In the genomic region with DNA sequence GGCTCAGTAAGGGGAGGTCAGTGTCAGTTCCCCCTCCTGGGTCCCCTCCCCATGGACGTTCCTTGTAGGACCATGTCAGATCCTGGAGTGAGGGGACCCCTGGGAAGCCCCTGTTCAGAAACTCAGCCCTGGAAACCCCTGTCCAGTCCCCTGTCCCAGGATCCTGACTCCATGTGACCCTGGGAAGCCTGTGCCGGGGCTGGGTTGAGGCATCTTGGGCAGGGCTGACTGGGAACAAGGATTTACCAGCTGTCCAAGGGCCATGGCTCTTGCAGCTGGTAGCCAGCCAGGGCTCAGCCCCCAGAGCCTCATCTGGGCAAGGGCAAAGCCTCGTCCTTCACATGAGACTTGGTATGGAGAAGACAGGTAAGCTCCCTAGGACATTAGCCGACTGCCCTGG, we compare ENCODE assay signal across 25 cellular contexts. TPM values are rescaled to one million over a fixed set of nuclear protein-coding genes. Genes with fewer than 3 reads are reported as not detected.
DNase-seq lines count a peak whose midpoint lies in the region; ATAC-seq and TF ChIP-seq lines count a peak whose summit lies in the region.
"Had no signal": no experiment of that assay in that cellular context is flagged by ENCODE, and none has a peak within 500 bp of the region (broad histone marks: within the 10 kb centered on the region; RNA-seq: fewer than 3 reads in every experiment).

No MANE protein-coding gene starts in this region.

- POLR2A ChIA-PET in activated CD4-positive, alpha-beta memory T cell treated with anti-CD3 and anti-CD28 coated beads for 36 hours (lab: Charles Lee), result no interaction called here
- POLR2A ChIA-PET in activated CD4-positive, alpha-beta memory T cell treated with anti-CD3 and anti-CD28 coated beads, Interleukin-2, amount 10 ng/mL, durations not matched to agents 7 days and 5 days (lab: Charles Lee), result no interaction called here

- no peaks in the 10 kb centered on the region for H3K9me3 ChIP-seq in stomach
- H3K9me3 ChIP-seq: A549; BE2C; BLaER1 treated with 17β-estradiol and CSF1 and Interleukin-3, amounts not matched to agents 10 nM and 100 nM had no signal

- H3K4me1 Mint-ChIP-seq in activated CD4-positive, alpha-beta memory T cell treated with anti-CD3 and anti-CD28 coated beads for 36 hours (ENCODE audit: low read depth), result peaks cover 3% of the 10 kb centered on the region
- H3K4me1 Mint-ChIP-seq in activated CD4-positive, alpha-beta memory T cell treated with anti-CD3 and anti-CD28 coated beads, Interleukin-2, amount 10 ng/mL, durations not matched to agents 7 days and 5 days, result peaks cover 4% of the 10 kb centered on the region
- H3K4me1 Mint-ChIP-seq: H9 had no signal

- TF ChIP-seq POLR2A in stomach (IDR thresholded peaks at IDR 0.05), result no peak

- no peaks in the 10 kb centered on the region for H3K9me3 Mint-ChIP-seq in activated CD4-positive, alpha-beta memory T cell treated with anti-CD3 and anti-CD28 coated beads for 36 hours
- no peaks in the 10 kb centered on the region for H3K9me3 Mint-ChIP-seq in activated CD4-positive, alpha-beta memory T cell treated with anti-CD3 and anti-CD28 coated beads, Interleukin-2, amount 10 ng/mL, durations not matched to agents 7 days and 5 days
- H3K9me3 Mint-ChIP-seq: CD4-positive, alpha-beta T cell; CD8-positive, alpha-beta memory T cell; GM23338 had no signal

- intact Hi-C loops in activated CD4-positive, alpha-beta memory T cell treated with anti-CD3 and anti-CD28 coated beads for 36 hours (cut with micrococcal nuclease), result no loop called here
- intact Hi-C loops in stomach (cut with DNase I; ENCODE audit: low total_unique reads), result no loop called here

- no peak overlapping the region for H3K4me3 ChIP-seq in stomach
- H3K4me3 ChIP-seq: A549; BLaER1 treated with 17β-estradiol and CSF1 and Interleukin-3, amounts not matched to agents 10 nM and 100 nM; GM12878; GM23338 had no signal

- ATAC-seq in left lobe of liver (no peak), GM21529 (IDR thresholded peaks at IDR 0.05; ENCODE audit: unreplicated experiment) (no peak)
- ATAC-seq: A549, GM12878, GM23338, HCT116 had no signal

- 43 to 62% (median 52%) methylated on average over 3 to 4 of the region's 4 CpGs for WGBS in stomach, 5 donors

- H3K27me3 ChIP-seq in stomach, result peaks cover 0 to 30% (median 0%) of the 10 kb centered on the region in 3 donors
- H3K27me3 ChIP-seq: BLaER1 treated with 17β-estradiol and CSF1 and Interleukin-3, amounts not matched to agents 10 nM and 100 nM had no signal

- H3K4me1 ChIP-seq in stomach, result peaks cover 0 to 4% (median 0%) of the 10 kb centered on the region in 4 donors
- H3K4me1 ChIP-seq: A549, BE2C had no signal

- no peak for TF ChIP-seq EP300 in stomach (IDR thresholded peaks at IDR 0.05)

- peak; percentile 4 for DNase-seq in activated CD4-positive, alpha-beta memory T cell treated with anti-CD3 and anti-CD28 coated beads for 36 hours
- no peak for DNase-seq in activated CD4-positive, alpha-beta memory T cell treated with anti-CD3 and anti-CD28 coated beads, Interleukin-2, amount 10 ng/mL, durations not matched to agents 7 days and 5 days
- peak; percentile 19 for DNase-seq in NCI-H69 (lab: John Stamatoyannopoulos, UW)
- DNase-seq in left lobe of liver (ENCODE audit: low spot score), result peak; percentile 33
- peak; percentile 9 for DNase-seq in stomach
- no peak for DNase-seq in dedifferentiated amniotic fluid mesenchymal stem cell (ENCODE audit: extremely low spot score)
- DNase-seq: 8988T; ACHN; AML-193; BE2C; CD8-positive, alpha-beta memory T cell; DMS 273 treated with DMSO at 0.1 percent for 48 hours; DMS79; EL; GDM1; H9 had no signal

- H3K36me3 ChIP-seq in stomach, result no peaks in the 10 kb centered on the region
- H3K36me3 ChIP-seq: BE2C; BLaER1 treated with 17β-estradiol and CSF1 and Interleukin-3, amounts not matched to agents 10 nM and 100 nM had no signal

- no peaks in the 10 kb centered on the region for H3K36me3 Mint-ChIP-seq in activated CD4-positive, alpha-beta memory T cell treated with anti-CD3 and anti-CD28 coated beads for 36 hours
- no peaks in the 10 kb centered on the region for H3K36me3 Mint-ChIP-seq in activated CD4-positive, alpha-beta memory T cell treated with anti-CD3 and anti-CD28 coated beads, Interleukin-2, amount 10 ng/mL, durations not matched to agents 7 days and 5 days (ENCODE audit: low read depth)
- H3K36me3 Mint-ChIP-seq: CD14-positive monocyte had no signal

- no peak overlapping the region for H3K4me3 Mint-ChIP-seq in activated CD4-positive, alpha-beta memory T cell treated with anti-CD3 and anti-CD28 coated beads for 36 hours
- H3K4me3 Mint-ChIP-seq in activated CD4-positive, alpha-beta memory T cell treated with anti-CD3 and anti-CD28 coated beads, Interleukin-2, amount 10 ng/mL, durations not matched to agents 7 days and 5 days, result no peak overlapping the region
- H3K4me3 Mint-ChIP-seq: CD14-positive monocyte; CD4-positive, alpha-beta T cell; CD8-positive, alpha-beta memory T cell; GM23338; H9 had no signal

- H3K27ac Mint-ChIP-seq in activated CD4-positive, alpha-beta memory T cell treated with anti-CD3 and anti-CD28 coated beads for 36 hours, result no peak overlapping the region
- no peak overlapping the region for H3K27ac Mint-ChIP-seq in activated CD4-positive, alpha-beta memory T cell treated with anti-CD3 and anti-CD28 coated beads, Interleukin-2, amount 10 ng/mL, durations not matched to agents 7 days and 5 days
- H3K27ac Mint-ChIP-seq: CD4-positive, alpha-beta T cell; GM23338; H9 had no signal

- TF ChIP-seq CTCF in stomach (IDR thresholded peaks at IDR 0.05), result no peak

- H3K27ac ChIP-seq in stomach, result no peak overlapping the region
- H3K27ac ChIP-seq: A549; BLaER1 treated with 17β-estradiol and CSF1 and Interleukin-3, amounts not matched to agents 10 nM and 100 nM had no signal

- peaks cover 9% of the 10 kb centered on the region for H3K27me3 Mint-ChIP-seq in activated CD4-positive, alpha-beta memory T cell treated with anti-CD3 and anti-CD28 coated beads for 36 hours
- peaks cover 29% of the 10 kb centered on the region for H3K27me3 Mint-ChIP-seq in activated CD4-positive, alpha-beta memory T cell treated with anti-CD3 and anti-CD28 coated beads, Interleukin-2, amount 10 ng/mL, durations not matched to agents 7 days and 5 days

- CTCF ChIA-PET in activated CD4-positive, alpha-beta memory T cell treated with anti-CD3 and anti-CD28 coated beads for 36 hours (lab: Charles Lee), result interaction anchor here (0.7 to 1.1 kb wide), 3 partner anchors 36 to 50 kb away, joined by 3 to 5 read pairs (median 3); no protein-coding TSS in a partner anchor
- CTCF ChIA-PET in activated CD4-positive, alpha-beta memory T cell treated with anti-CD3 and anti-CD28 coated beads, Interleukin-2, amount 10 ng/mL, durations not matched to agents 7 days and 5 days (lab: Charles Lee), result no interaction called here

RNA-seq across cellular contexts. Expression of gene CEACAM4, which starts 25.1 kb away (rescaled TPM):
- total RNA-seq in activated CD4-positive, alpha-beta memory T cell treated with anti-CD3 and anti-CD28 coated beads for 36 hours, result not detected
- total RNA-seq in activated CD4-positive, alpha-beta memory T cell treated with anti-CD3 and anti-CD28 coated beads, Interleukin-2, amount 10 ng/mL, durations not matched to agents 7 days and 5 days, result not detected
- 0.25 TPM for total RNA-seq in left lobe of liver
- total RNA-seq in stomach, result 1 to 10 TPM in 2 of 5 donors, not detected in 3; 1.8 to 8.3 TPM
- under 1 TPM in 2 of 3 donors, not detected in 1; 0.63 to 0.92 TPM for polyA plus RNA-seq in stomach
- total RNA-seq: CD8-positive, alpha-beta memory T cell; GM12878; GM23338; H4; H9 had no signal
- polyA plus RNA-seq: A549; CD8-positive, alpha-beta memory T cell; GM12878; GM23338 had no signal

RNA-seq across cellular contexts. Expression of gene CEACAM21, which starts 25.8 kb away (rescaled TPM):
- total RNA-seq in activated CD4-positive, alpha-beta memory T cell treated with anti-CD3 and anti-CD28 coated beads for 36 hours, result 10 to 100 TPM; 40.8 to 40.9 TPM
- 10 to 100 TPM; 77.0 to 77.8 TPM for total RNA-seq in activated CD4-positive, alpha-beta memory T cell treated with anti-CD3 and anti-CD28 coated beads, Interleukin-2, amount 10 ng/mL, durations not matched to agents 7 days and 5 days
- total RNA-seq in left lobe of liver (0.40 TPM), stomach (1 to 10 TPM in 1 of 5 donors, not detected in 4; 2.0 TPM)
- 1 to 10 TPM in 1 of 3 donors, under 1 TPM in 1, not detected in 1; 0.63 to 6.1 TPM for polyA plus RNA-seq in stomach
- total RNA-seq: GM23338, H9 had no signal
- polyA plus RNA-seq: A549, GM23338 had no signal

Comparison
In these comparisons a context has a peak if more than half of its experiments do, and no peak if none do; other contexts are left out.
1. DNase-seq: peak in activated CD4-positive, alpha-beta memory T cell treated with anti-CD3 and anti-CD28 coated beads for 36 hours (single experiment), NCI-H69 (single experiment), left lobe of liver (single experiment) and stomach (single experiment); none in activated CD4-positive, alpha-beta memory T cell treated with anti-CD3 and anti-CD28 coated beads, Interleukin-2, amount 10 ng/mL, durations not matched to agents 7 days and 5 days (single experiment) and dedifferentiated amniotic fluid mesenchymal stem cell (single experiment).
2. RNA of gene CEACAM21, which starts 25.8 kb away (total RNA-seq): 77.0 to 77.8 TPM in activated CD4-positive, alpha-beta memory T cell treated with anti-CD3 and anti-CD28 coated beads, Interleukin-2, amount 10 ng/mL, durations not matched to agents 7 days and 5 days and 40.8 to 40.9 TPM in activated CD4-positive, alpha-beta memory T cell treated with anti-CD3 and anti-CD28 coated beads for 36 hours; 0.40 TPM in left lobe of liver (single experiment) and 2.0 TPM in stomach; every median in the first group is over 10 times any median in the second.